Comparison of ENCODE assay signal across 15 cellular contexts in genomic region chr1:226628624-226629155, GRCh38.
DNase-seq lines count a peak whose midpoint lies in the region; ATAC-seq and TF ChIP-seq lines count a peak whose summit lies in the region.
"Had no signal": no experiment of that assay in that cellular context is flagged by ENCODE, and none has a peak within 500 bp of the region (broad histone marks: within the 10 kb centered on the region; RNA-seq: fewer than 3 reads in every experiment).

No MANE protein-coding gene starts in this region.

- TF ChIP-seq POLR2A in stomach (IDR thresholded peaks at IDR 0.05), result no peak

- H3K4me2 ChIP-seq in PC-9, result no peak overlapping the region

- CTCF ChIA-PET in PC-9 (lab: Charles Lee), result interaction anchor here (0.6 kb wide), 1 partner anchor 73 kb away, joined by 4 read pairs; no protein-coding TSS in a partner anchor

- H2AFZ ChIP-seq in PC-9, result no peak overlapping the region

- H3K27me3 Mint-ChIP-seq in activated T-cell treated with anti-CD3 and anti-CD28 coated beads, Interleukin-2, amount 50 U/mL, for 72 hours (ENCODE audit: low read depth), result no peaks in the 10 kb centered on the region
- peaks cover 30% of the 10 kb centered on the region for H3K27me3 Mint-ChIP-seq in endodermal cell (ENCODE audit: insufficient read depth)
- H3K27me3 Mint-ChIP-seq: activated CD4-positive, alpha-beta T cell treated with anti-CD3 and anti-CD28 coated beads, Interleukin-2, amount 10 ng/mL, durations not matched to agents 7 days and 5 days had no signal

- H3K4me1 Mint-ChIP-seq in activated T-cell treated with anti-CD3 and anti-CD28 coated beads, Interleukin-2, amount 50 U/mL, for 72 hours (ENCODE audit: low read depth), result peaks cover 59% of the 10 kb centered on the region
- H3K4me1 Mint-ChIP-seq in endodermal cell, result no peaks in the 10 kb centered on the region

- H3K4me3 ChIP-seq in endodermal cell (ENCODE audit: low read length) (no peak overlapping the region), stomach (no peak overlapping the region), PC-9 (no peak overlapping the region)
- H3K4me3 ChIP-seq: esophagus muscularis mucosa, GM12878, K562 had no signal

- H3K9me2 ChIP-seq in PC-9 (ENCODE audit: insufficient read depth), result no peaks in the 10 kb centered on the region

- WGBS in endodermal cell (ENCODE audit: insufficient coverage in 1 of 2, insufficient read length in 1 of 2), 2 experiments, result 93 to 94% methylated on average over 5 to 10 of the region's 10 CpGs
- 43 to 59% (median 53%) methylated on average over 10 of the region's 10 CpGs for WGBS in stomach, 5 donors

- TF ChIP-seq CTCF in endodermal cell (conservative IDR thresholded peaks at IDR 0.05), result no peak
- TF ChIP-seq CTCF in stomach (IDR thresholded peaks at IDR 0.05), result no peak
- no peak for TF ChIP-seq CTCF in PC-9 (conservative IDR thresholded peaks at IDR 0.05)

- peaks cover 5 to 19% of the 10 kb centered on the region in 2 donors for H3K36me3 Mint-ChIP-seq in activated T-cell treated with anti-CD3 and anti-CD28 coated beads, Interleukin-2, amount 50 U/mL, for 72 hours (ENCODE audit: insufficient read depth in 2 of 2)
- peaks cover 14% of the 10 kb centered on the region for H3K36me3 Mint-ChIP-seq in endodermal cell (ENCODE audit: low read depth)

- ATAC-seq in activated T-cell treated with anti-CD3 and anti-CD28 coated beads, Interleukin-2, amount 50 U/mL, for 72 hours (replicated peaks in 1 of 2), result no peak
- ATAC-seq in GM21529 (IDR thresholded peaks at IDR 0.05; ENCODE audit: unreplicated experiment), result no peak
- ATAC-seq: K562 had no signal

- H3K36me3 ChIP-seq in endodermal cell (ENCODE audit: control insufficient read depth, insufficient read depth, low read length) (peaks cover 9% of the 10 kb centered on the region), stomach (peaks cover 0 to 7% (median 3%) of the 10 kb centered on the region in 4 donors), PC-9 (ENCODE audit: low read depth) (no peaks in the 10 kb centered on the region)

- peaks cover 0 to 3% of the 10 kb centered on the region in 2 donors for H3K9me3 Mint-ChIP-seq in activated T-cell treated with anti-CD3 and anti-CD28 coated beads, Interleukin-2, amount 50 U/mL, for 72 hours
- peaks cover 3% of the 10 kb centered on the region for H3K9me3 Mint-ChIP-seq in endodermal cell
- H3K9me3 Mint-ChIP-seq: activated CD4-positive, alpha-beta T cell treated with anti-CD3 and anti-CD28 coated beads, Interleukin-2, amount 10 ng/mL, durations not matched to agents 7 days and 5 days; activated naive CD4-positive, alpha-beta T cell treated with anti-CD3 and anti-CD28 coated beads, Interleukin-2, amount 50 U/mL, for 72 hours; T-helper 1 cell treated with Interleukin-12 subunit alpha and Interleukin-12 subunit beta and Interleukin-4 antibody, amounts not matched to agents 30 μg/mL and 1 μg/mL, for 36 hours had no signal

- H3K9ac ChIP-seq in endodermal cell (ENCODE audit: extremely low read depth, low read length, poor library complexity, severe bottlenecking), result no peak overlapping the region

- BruUV-seq in PC-9 (replicated peaks; lab: Mats Ljungman, UMichigan), result no TSS peak

- no peaks in the 10 kb centered on the region for H4K20me1 ChIP-seq in PC-9 (ENCODE audit: insufficient read depth)

- no peak overlapping the region for H3K4me3 Mint-ChIP-seq in activated T-cell treated with anti-CD3 and anti-CD28 coated beads, Interleukin-2, amount 50 U/mL, for 72 hours
- H3K4me3 Mint-ChIP-seq in endodermal cell, result no peak overlapping the region
- H3K4me3 Mint-ChIP-seq: activated CD4-positive, alpha-beta T cell treated with anti-CD3 and anti-CD28 coated beads, Interleukin-2, amount 10 ng/mL, durations not matched to agents 7 days and 5 days; T-helper 1 cell treated with Interleukin-12 subunit alpha and Interleukin-12 subunit beta and Interleukin-4 antibody, amounts not matched to agents 30 μg/mL and 1 μg/mL, for 36 hours had no signal

- H3F3A ChIP-seq in PC-9 (ENCODE audit: insufficient read depth, low read depth), result peaks cover 15% of the 10 kb centered on the region; the same call in 1 of the 2 replicates

- H3K9me3 ChIP-seq in endodermal cell (ENCODE audit: control insufficient read depth, low read length) (peaks cover 6% of the 10 kb centered on the region), stomach (no peaks in the 10 kb centered on the region), PC-9 (ENCODE audit: insufficient read depth, low read depth) (no peaks in the 10 kb centered on the region)
- H3K9me3 ChIP-seq: esophagus muscularis mucosa had no signal

- TF ChIP-seq EP300 in stomach (IDR thresholded peaks at IDR 0.05), result no peak

- H3K27me3 ChIP-seq in endodermal cell (ENCODE audit: control insufficient read depth, insufficient read depth, low read length, poor library complexity, severe bottlenecking), result peaks cover 8% of the 10 kb centered on the region
- H3K27me3 ChIP-seq in stomach, result no peaks in the 10 kb centered on the region
- no peaks in the 10 kb centered on the region for H3K27me3 ChIP-seq in PC-9 (ENCODE audit: insufficient read depth, low read depth)
- H3K27me3 ChIP-seq: esophagus muscularis mucosa had no signal

- peak overlapping the region; percentile 26 for H3K27ac Mint-ChIP-seq in activated T-cell treated with anti-CD3 and anti-CD28 coated beads, Interleukin-2, amount 50 U/mL, for 72 hours
- H3K27ac Mint-ChIP-seq in endodermal cell, result no peak overlapping the region
- H3K27ac Mint-ChIP-seq: T-helper 1 cell treated with Interleukin-12 subunit alpha and Interleukin-12 subunit beta and Interleukin-4 antibody, amounts not matched to agents 30 μg/mL and 1 μg/mL, for 36 hours had no signal

- H3K4me1 ChIP-seq in endodermal cell (ENCODE audit: control insufficient read depth, insufficient read depth, low read length) (no peaks in the 10 kb centered on the region), stomach (peaks cover 18 to 59% (median 33%) of the 10 kb centered on the region in 4 donors), PC-9 (replicated peaks; ENCODE audit: insufficient read depth) (peaks cover 10% of the 10 kb centered on the region; the same call in 1 of the 2 replicates)

- DNase-seq in activated T-cell treated with anti-CD3 and anti-CD28 coated beads, Interleukin-2, amount 50 U/mL, for 72 hours, result no peak
- DNase-seq in activated T-cell treated with anti-CD3 and anti-CD28 coated beads, Interleukin-2, amount 50 U/mL, for 1 hour, result no peak
- DNase-seq in NCI-H1694 (lab: John Stamatoyannopoulos, UW) (peak; percentile 73), endodermal cell (peak; percentile 28), stomach (peak; percentile 39), PC-9 (no peak)
- DNase-seq in stimulated activated CD4-positive, alpha-beta T cell treated with anti-CD3 and anti-CD28 coated beads, Interleukin-1b, Interleukin-23, amount 100 ng/mL, for 48 hours, result no peak
- DNase-seq: activated CD4-positive, alpha-beta T cell treated with anti-CD3 and anti-CD28 coated beads, Interleukin-2, amount 10 ng/mL, durations not matched to agents 7 days and 5 days; NCI-H510A treated with DMSO at 0.1 percent for 48 hours had no signal

- no peaks in the 10 kb centered on the region for H3K79me2 ChIP-seq in PC-9 (ENCODE audit: low read depth)

- intact Hi-C loops in stomach (cut with DNase I; ENCODE audit: low total_unique reads), result no loop called here
- intact Hi-C loops in PC-9 (cut with micrococcal nuclease; ENCODE audit: unreplicated experiment), result loop anchor here (5.0 to 10.0 kb wide), 3 partner anchors 81 to 356 kb away; partner anchors contain the start of gene STUM

- H3K27ac ChIP-seq in endodermal cell (ENCODE audit: low read depth, low read length) (no peak overlapping the region), stomach (peak overlapping the region in 4 of 5 donors; percentile 4 to 85 (median 39)), PC-9 (no peak overlapping the region)

- POLR2A ChIA-PET in PC-9 (lab: Charles Lee; ENCODE audit: unreplicated experiment), result no interaction called here

Comparison
In these comparisons a context has a peak if more than half of its experiments do, and no peak if none do; other contexts are left out.
1. DNase-seq: peak in NCI-H1694 (single experiment), endodermal cell (single experiment) and stomach (single experiment); none in activated T-cell treated with anti-CD3 and anti-CD28 coated beads, Interleukin-2, amount 50 U/mL, for 72 hours (0 of 2), activated T-cell treated with anti-CD3 and anti-CD28 coated beads, Interleukin-2, amount 50 U/mL, for 1 hour (single experiment), stimulated activated CD4-positive, alpha-beta T cell treated with anti-CD3 and anti-CD28 coated beads, Interleukin-1b, Interleukin-23, amount 100 ng/mL, for 48 hours (single experiment) and PC-9 (0 of 2).
2. H3K27ac ChIP-seq: peak in stomach (4 of 5); none in endodermal cell (single experiment) and PC-9 (single experiment).